In genomic region chr3:79866162-79866561, GRCh38 we compare ENCODE assay signal across 7 cellular contexts.
"Had no signal": no experiment of that assay in that cellular context is flagged by ENCODE, and none has a peak within 500 bp of the region (broad histone marks: within the 10 kb centered on the region; RNA-seq: fewer than 3 reads in every experiment).

No MANE protein-coding gene starts in this region.

- H3K27ac Mint-ChIP-seq: IgD-negative memory B cell had no signal

- H3K4me1 Mint-ChIP-seq: IgD-negative memory B cell had no signal

- DNase-seq: IMR-90, KBM-7, KG1 had no signal

- H3K4me3 ChIP-seq: K562 had no signal

- FAIRE-seq: HepG2, HTR-8/SVneo, K562 had no signal

- H3K4me3 Mint-ChIP-seq: IgD-negative memory B cell had no signal

- H3K27me3 Mint-ChIP-seq: IgD-negative memory B cell had no signal

- ATAC-seq: HepG2, K562 had no signal
